ENCODE assay signal across 8 cellular contexts in genomic region chr13:23020246-23020843, GRCh38.
DNase-seq lines count a peak whose midpoint lies in the region; ATAC-seq and TF ChIP-seq lines count a peak whose summit lies in the region.

No MANE protein-coding gene starts in this region.

- H3K4me3 ChIP-seq in NB4 (ENCODE audit: low read depth, low read length) = no peak overlapping the region

- H3K27me3 Mint-ChIP-seq in effector memory CD8-positive, alpha-beta T cell = peaks cover 15 to 27% of the 10 kb centered on the region in 2 donors
- no peaks in the 10 kb centered on the region for H3K27me3 Mint-ChIP-seq in type B pancreatic cell

- TF ChIP-seq CTCF in NB4 (IDR thresholded peaks at IDR 0.05; ENCODE audit: low read depth, low read length) = peak; percentile 87
- TF ChIP-seq CTCF in type B pancreatic cell (conservative IDR thresholded peaks at IDR 0.05) = peak; percentile 91

- H3K4me3 Mint-ChIP-seq in effector memory CD8-positive, alpha-beta T cell = no peak overlapping the region
- no peak overlapping the region for H3K4me3 Mint-ChIP-seq in type B pancreatic cell

- H3K36me3 Mint-ChIP-seq in effector memory CD8-positive, alpha-beta T cell (ENCODE audit: insufficient read depth) = no peaks in the 10 kb centered on the region
- no peaks in the 10 kb centered on the region for H3K36me3 Mint-ChIP-seq in type B pancreatic cell

- peak; percentile 89 for ATAC-seq in GM18499 (IDR thresholded peaks at IDR 0.05; ENCODE audit: insufficient read depth, unreplicated experiment)
- peak; percentile 91 for ATAC-seq in HG02763 (IDR thresholded peaks at IDR 0.05; ENCODE audit: unreplicated experiment)
- peak; percentile 63 for ATAC-seq in effector memory CD8-positive, alpha-beta T cell (replicated peaks)

- no peak for TF ChIP-seq POLR2A in NB4 (IDR thresholded peaks at IDR 0.05; ENCODE audit: extremely low read depth, insufficient read length)

- peak; percentile 46 to 55 for DNase-seq in AML-193 (lab: John Stamatoyannopoulos, UW)
- peak; percentile 69 for DNase-seq in NB4 (ENCODE audit: low read depth)
- DNase-seq in T follicular helper cell (ENCODE audit: low read depth) = peak; percentile 3
- peak in 2 of 3 experiments; percentile 2 to 4 for DNase-seq in effector memory CD8-positive, alpha-beta T cell
- peak; percentile 79 for DNase-seq in medulla oblongata (ENCODE audit: extremely low spot score)
- DNase-seq in type B pancreatic cell (ENCODE audit: extremely low spot score, unreplicated experiment) = no peak

- H3K27ac Mint-ChIP-seq in effector memory CD8-positive, alpha-beta T cell = no peak overlapping the region
- no peak overlapping the region for H3K27ac Mint-ChIP-seq in type B pancreatic cell

- no peaks in the 10 kb centered on the region for H3K9me3 Mint-ChIP-seq in effector memory CD8-positive, alpha-beta T cell
- H3K9me3 Mint-ChIP-seq in type B pancreatic cell = no peaks in the 10 kb centered on the region

- H3K4me1 Mint-ChIP-seq in effector memory CD8-positive, alpha-beta T cell (ENCODE audit: low read depth in 2 of 2) = no peaks in the 10 kb centered on the region
- peaks cover 2% of the 10 kb centered on the region for H3K4me1 Mint-ChIP-seq in type B pancreatic cell (ENCODE audit: unreplicated experiment)
